24 cellular contexts compared by ENCODE assay signal in genomic region chr2:32932825-32933755, GRCh38. TPM values are rescaled to one million over a fixed set of nuclear protein-coding genes. Genes with fewer than 3 reads are reported as not detected.
DNase-seq lines count a peak whose midpoint lies in the region; ATAC-seq, FAIRE-seq and TF ChIP-seq lines count a peak whose summit lies in the region.
"Had no signal": no experiment of that assay in that cellular context is flagged by ENCODE, and none has a peak within 500 bp of the region (broad histone marks: within the 10 kb centered on the region; RNA-seq: fewer than 3 reads in every experiment).

No MANE protein-coding gene starts in this region.

- H3K27ac ChIP-seq in HepG2 (ENCODE audit: extremely low read length, insufficient read depth, low read length) (no peak overlapping the region), right lobe of liver (no peak overlapping the region), SK-N-MC (peak overlapping the region; percentile 99; the same call in 1 of the 2 replicates), vagina (no peak overlapping the region)
- H3K27ac ChIP-seq: BLaER1, KMS-11 had no signal

- no peaks in the 10 kb centered on the region for H4K20me1 ChIP-seq in HepG2 (ENCODE audit: insufficient read depth, low read length)
- H4K20me1 ChIP-seq: BLaER1 had no signal

- H3K36me3 ChIP-seq in HepG2 (replicated peaks in 1 of 2; ENCODE audit: control insufficient read depth in 1 of 2, insufficient read depth in 2 of 2, low read length in 2 of 2) (no peaks in the 10 kb centered on the region), right lobe of liver (no peaks in the 10 kb centered on the region), SK-N-MC (ENCODE audit: insufficient read depth, low read length) (no peaks in the 10 kb centered on the region), vagina (no peaks in the 10 kb centered on the region)
- H3K36me3 ChIP-seq: BLaER1, SJSA1 had no signal

- FAIRE-seq in HepG2 (lab: Jason Lieb, UNC), result no peak

- intact Hi-C loops in HepG2 (cut with micrococcal nuclease; ENCODE audit: unreplicated experiment) (no loop called here), right lobe of liver (cut with DNase I) (no loop called here), vagina (cut with DNase I) (no loop called here)

- no peak for TF ChIP-seq EP300 in HepG2 (IDR thresholded peaks at IDR 0.05; ENCODE audit: low read depth in 2 of 2, low read length in 2 of 2)
- TF ChIP-seq EP300 in HepG2 (CRISPR knock-in tag; IDR thresholded peaks at IDR 0.05; ENCODE audit: borderline replicate concordance), result no peak

- no peak for ATAC-seq in HepG2
- ATAC-seq in right lobe of liver, result no peak

- H3K27me3 ChIP-seq in HepG2 (ENCODE audit: control insufficient read depth in 1 of 2, insufficient read depth in 2 of 2, low read length in 2 of 2), result peaks cover 0 to 5% of the 10 kb centered on the region in 2 experiments; a peak in 2 of 5 replicates
- H3K27me3 ChIP-seq in right lobe of liver, result no peaks in the 10 kb centered on the region
- no peaks in the 10 kb centered on the region for H3K27me3 ChIP-seq in vagina
- H3K27me3 ChIP-seq: BLaER1, SJSA1 had no signal

- CTCF ChIA-PET in HepG2 (lab: Yijun Ruan, JAX; ENCODE audit: low intra/inter-chr PET ratio, low total read pairs), result no interaction called here

- TF ChIP-seq POLR2A in HepG2 (IDR thresholded peaks at IDR 0.05; ENCODE audit: insufficient read depth in 1 of 2, low read depth in 2 of 2, low read length in 2 of 2) (no peak), right lobe of liver (IDR thresholded peaks at IDR 0.05) (no peak), vagina (IDR thresholded peaks at IDR 0.05) (no peak)

- POLR2A ChIA-PET in HepG2 (lab: Yijun Ruan, JAX), result no interaction called here

- no peaks in the 10 kb centered on the region for H3K4me1 ChIP-seq in HepG2 (ENCODE audit: insufficient read depth, low read length)
- H3K4me1 ChIP-seq in right lobe of liver, result no peaks in the 10 kb centered on the region
- peaks cover 5% of the 10 kb centered on the region for H3K4me1 ChIP-seq in vagina
- H3K4me1 ChIP-seq: BLaER1 had no signal

- H3K9ac ChIP-seq in HepG2 (ENCODE audit: insufficient read depth, low read depth, low read length), result no peak overlapping the region
- H3K9ac ChIP-seq in SK-N-MC (ENCODE audit: insufficient read length), result no peak overlapping the region
- H3K9ac ChIP-seq: BLaER1, KMS-11 had no signal

- no peak for TF ChIP-seq RAD21 in HepG2 (CRISPR knock-in tag; IDR thresholded peaks at IDR 0.05)

- in situ Hi-C loops in HepG2 (cut with HindIII; ENCODE audit: extremely low pct_ligation_motif_present, low pct_unique_long_range_greater_than_20kb), result no loop called here

- H3K9me3 ChIP-seq in HepG2 (ENCODE audit: low read length), result no peaks in the 10 kb centered on the region
- H3K9me3 ChIP-seq in right lobe of liver, result no peaks in the 10 kb centered on the region
- H3K9me3 ChIP-seq in SK-N-MC (ENCODE audit: low read depth, low read length), result no peaks in the 10 kb centered on the region
- H3K9me3 ChIP-seq in vagina, result no peaks in the 10 kb centered on the region
- H3K9me3 ChIP-seq: BLaER1, SJSA1 had no signal

- H2AFZ ChIP-seq in HepG2 (ENCODE audit: low read length), result peak overlapping the region; percentile 31

- H3K4me3 ChIP-seq in HepG2 (replicated peaks in 1 of 3; ENCODE audit: insufficient read depth in 1 of 3, low read depth in 2 of 3, low read length in 3 of 3) (no peak overlapping the region), right lobe of liver (no peak overlapping the region), SK-N-MC (no peak overlapping the region), epithelial cell of esophagus (ENCODE audit: low read length) (no peak overlapping the region), vagina (no peak overlapping the region)
- H3K4me3 ChIP-seq: BLaER1, SJSA1 had no signal

- no peak for TF ChIP-seq CTCF in HepG2 (CRISPR knock-in tag; IDR thresholded peaks at IDR 0.05)
- TF ChIP-seq CTCF in right lobe of liver (IDR thresholded peaks at IDR 0.05), result no peak
- no peak for TF ChIP-seq CTCF in epithelial cell of esophagus (IDR thresholded peaks at IDR 0.05; ENCODE audit: insufficient read depth, low read depth, low read length, missing control alignments)
- no peak for TF ChIP-seq CTCF in vagina (IDR thresholded peaks at IDR 0.05)

- WGBS in HepG2 (ENCODE audit: low lambda C conversion rate), result 21% methylated on average over 11 of the region's 11 CpGs
- 73% methylated on average over 11 of the region's 11 CpGs for WGBS in right lobe of liver (ENCODE audit: insufficient coverage, low coverage, low lambda C conversion rate, missing lambda C conversion rate)

- no peak overlapping the region for H3K4me2 ChIP-seq in HepG2 (ENCODE audit: low read depth, low read length)
- H3K4me2 ChIP-seq: BLaER1, KMS-11 had no signal

- no TSS peak for BruUV-seq in HepG2 (replicated peaks; lab: Mats Ljungman, UMichigan)

- no peaks in the 10 kb centered on the region for H3K79me2 ChIP-seq in HepG2 (ENCODE audit: insufficient read depth, low read length)

- DNase-seq in HepG2 (ENCODE audit: low spot score) (no peak), right lobe of liver (no peak), SK-N-MC (ENCODE audit: low read depth, low spot score) (no peak), epithelial cell of esophagus (ENCODE audit: low read depth) (peak; percentile 36), vagina (ENCODE audit: extremely low spot score in 2 of 2) (peak; percentile 12 to 18), NCI-H82 (lab: John Stamatoyannopoulos, UW) (no peak), NCI-H2227 (lab: John Stamatoyannopoulos, UW; ENCODE audit: unreplicated experiment) (no peak), cerebellar cortex (ENCODE audit: low spot score) (no peak)
- DNase-seq: CD4-positive, CD25-positive, alpha-beta regulatory T cell; DMS153; DND-41; IMR-90; MM.1S; NCI-H1048; NCI-H1417; NCI-H1694; NCI-H2029 treated with DMSO at 0.1 percent for 48 hours; NCI-H2227 treated with DMSO at 0.1 percent for 48 hours; NCI-H526 treated with DMSO at 0.1 percent for 48 hours; Right ventricle myocardium superior; RPMI8226 had no signal

TF ChIP-seq in HepG2, 621 proteins besides CTCF, POLR2A, EP300 and RAD21 (continues in another document):
- TF ChIP-seq ZNF124 (CRISPR knock-in tag; IDR thresholded peaks at IDR 0.05) (no peak), ZFP36 (IDR thresholded peaks at IDR 0.05; ENCODE audit: borderline replicate concordance, low read depth, low read length, partially characterized antibody) (no peak)

RNA-seq across cellular contexts. Expression of gene LTBP1, which starts 13.7 kb away (rescaled TPM):
- total RNA-seq in HepG2 (2016; rRNA removed; fragmentation: Illumina TruSeq; extraction: Trizol), result 0.22 and 0.34 TPM in 2 replicates
- 0.26 TPM in 1 of 2 replicates, not detected in the other for total RNA-seq in HepG2 (2016; cell fraction: cytosol; rRNA removed; fragmentation: Illumina TruSeq; extraction: Trizol; ENCODE audit: low read depth)
- 0.18 and 0.39 TPM in 2 replicates for total RNA-seq in HepG2 (2016; cell fraction: insoluble cytoplasmic fraction; rRNA removed; fragmentation: Illumina TruSeq; extraction: Trizol)
- 0.03 and 0.10 TPM in 2 replicates for total RNA-seq in HepG2 (2016; cell fraction: membrane; rRNA removed; fragmentation: Illumina TruSeq; extraction: Trizol)
- total RNA-seq in HepG2 (2016; cell fraction: nucleus; rRNA removed; fragmentation: Illumina TruSeq; extraction: Trizol), result 0.37 and 0.38 TPM in 2 replicates
- polyA plus RNA-seq in HepG2 (2011; rRNA removed), result 0.12 and 0.16 TPM in 2 replicates
- polyA plus RNA-seq in HepG2 (2011; cell fraction: cytosol; rRNA removed), result 0.15 and 0.21 TPM in 2 replicates
- polyA plus RNA-seq in HepG2 (2011; cell fraction: nucleus; rRNA removed), result 0.14 and 0.19 TPM in 2 replicates
- polyA plus RNA-seq in HepG2 (2012), result 0.04 and 0.27 TPM in 2 replicates
- 0.03 TPM in 1 of 2 replicates, not detected in the other for polyA plus RNA-seq in HepG2 (2016; cell fraction: cytosol; fragmentation: Illumina TruSeq; extraction: Trizol; ENCODE audit: low read depth)
- 0.22 and 0.27 TPM in 2 replicates for polyA plus RNA-seq in HepG2 (2016; cell fraction: insoluble cytoplasmic fraction; fragmentation: Illumina TruSeq; extraction: Trizol; ENCODE audit: low read depth)
- polyA plus RNA-seq in HepG2 (2016; cell fraction: membrane; fragmentation: Illumina TruSeq; extraction: Trizol; ENCODE audit: low read depth), result not detected in 2 replicates
- 0.26 and 0.40 TPM in 2 replicates for polyA plus RNA-seq in HepG2 (2016; cell fraction: nucleus; fragmentation: Illumina TruSeq; extraction: Trizol; ENCODE audit: insufficient read depth, low read depth)
- polyA minus RNA-seq in HepG2 (2011; rRNA and poly(A)+ RNA removed; ENCODE audit: low replicate concordance), result 0.23 and 0.28 TPM in 2 replicates
- 0.30 TPM in 1 of 2 replicates, not detected in the other for polyA minus RNA-seq in HepG2 (2011; cell fraction: cytosol; rRNA and poly(A)+ RNA removed)
- polyA minus RNA-seq in HepG2 (2011; cell fraction: nucleus; rRNA and poly(A)+ RNA removed), result 0.75 and 1.0 TPM in 2 replicates
- 10 to 100 TPM in 2 of 6 experiments, 1 to 10 TPM in 4; 5.4 to 14.2 (median 9.1) TPM for total RNA-seq in right lobe of liver
- 48.4 TPM for total RNA-seq in vagina
- polyA plus RNA-seq: CD4-positive, CD25-positive, alpha-beta regulatory T cell had no signal

Comparison
In these comparisons a context has a peak if more than half of its experiments do, and no peak if none do; other contexts are left out.
1. DNase-seq: peak in epithelial cell of esophagus (single experiment) and vagina (2 of 2); none in HepG2 (single experiment), right lobe of liver (0 of 3), SK-N-MC (single experiment), NCI-H82 (single experiment), NCI-H2227 (single experiment) and cerebellar cortex (single experiment).